In genomic region chr14:24113379-24113800, GRCh38 we compare ENCODE assay signal across 8 cellular contexts. TPM values are rescaled to one million over a fixed set of nuclear protein-coding genes. Genes with fewer than 3 reads are reported as not detected.
DNase-seq lines count a peak whose midpoint lies in the region; ATAC-seq and TF ChIP-seq lines count a peak whose summit lies in the region.

No MANE protein-coding gene starts in this region.

- DNase-seq in GM23248 (peak; percentile 61), fibroblast of villous mesenchyme (ENCODE audit: low read depth) (no peak), gastrocnemius medialis (no peak), C1 segment of cervical spinal cord (lab: John Stamatoyannopoulos, UW) (no peak), GOT3 (lab: John Stamatoyannopoulos, UW) (no peak)

- no peaks in the 10 kb centered on the region for H4K20me1 ChIP-seq in GM23248 (ENCODE audit: insufficient read depth)
- H4K20me1 ChIP-seq in SU-DHL-6 (ENCODE audit: low read depth, low read length): no peaks in the 10 kb centered on the region

- H3K27ac ChIP-seq in GM23248 (peak overlapping the region; percentile 98), SU-DHL-6 (ENCODE audit: low read depth, low read length) (peak overlapping the region; percentile 90), gastrocnemius medialis (peak overlapping the region; percentile 92 to 99 (median 98))

- H3K9me2 ChIP-seq in GM23248 (ENCODE audit: insufficient read depth) (no peaks in the 10 kb centered on the region), SU-DHL-6 (replicated peaks; ENCODE audit: insufficient read depth, low read length) (no peaks in the 10 kb centered on the region)

- in situ Hi-C loops in GM23248 (cut with MboI): no loop called here
- in situ Hi-C loops in gastrocnemius medialis (cut with MboI; ENCODE audit: low sequenced_read_pairs in 4 of 4): no loop called here

- H3K4me1 ChIP-seq in GM23248 (ENCODE audit: insufficient read depth): peaks cover 12% of the 10 kb centered on the region
- peaks cover 23 to 27% of the 10 kb centered on the region in 2 donors for H3K4me1 ChIP-seq in gastrocnemius medialis

- H3F3A ChIP-seq in GM23248 (ENCODE audit: insufficient read depth): peaks cover 5% of the 10 kb centered on the region
- H3F3A ChIP-seq in SU-DHL-6 (ENCODE audit: insufficient read depth): peaks cover 16% of the 10 kb centered on the region; the same call in 1 of the 2 replicates

- 12% methylated on average over 14 to 15 of the region's 15 CpGs for WGBS in GM23248 (ENCODE audit: low coverage in 1 of 2, low lambda C conversion rate in 2 of 2, missing lambda C conversion rate in 2 of 2), 2 experiments

- no peak for TF ChIP-seq CTCF in SU-DHL-6 (IDR thresholded peaks at IDR 0.05; ENCODE audit: insufficient read depth, low read length, poor library complexity, severe bottlenecking)
- no peak for TF ChIP-seq CTCF in fibroblast of villous mesenchyme (IDR thresholded peaks at IDR 0.05; ENCODE audit: insufficient read depth, low read depth, low read length)
- TF ChIP-seq CTCF in gastrocnemius medialis (IDR thresholded peaks at IDR 0.05 in 4 of 5, conservative IDR thresholded peaks at IDR 0.05 in 1 of 5): no peak

- no peaks in the 10 kb centered on the region for H3K27me3 ChIP-seq in GM23248 (replicated peaks; ENCODE audit: insufficient read depth)
- no peaks in the 10 kb centered on the region for H3K27me3 ChIP-seq in SU-DHL-6 (ENCODE audit: low read length)
- H3K27me3 ChIP-seq in gastrocnemius medialis: no peaks in the 10 kb centered on the region

- H3K9me3 ChIP-seq in GM23248 (ENCODE audit: low read depth): no peaks in the 10 kb centered on the region
- no peaks in the 10 kb centered on the region for H3K9me3 ChIP-seq in SU-DHL-6 (ENCODE audit: insufficient read depth, low read length)
- no peaks in the 10 kb centered on the region for H3K9me3 ChIP-seq in gastrocnemius medialis

- ATAC-seq in gastrocnemius medialis (peak in 1 of 2 donors; percentile 7), GM21576 (IDR thresholded peaks at IDR 0.05; ENCODE audit: unreplicated experiment) (no peak), GM21423 (IDR thresholded peaks at IDR 0.05; ENCODE audit: unreplicated experiment) (no peak)

- peaks cover 16% of the 10 kb centered on the region; the same call in 1 of the 2 replicates for H3K79me2 ChIP-seq in GM23248 (ENCODE audit: insufficient read depth)
- peaks cover 16% of the 10 kb centered on the region for H3K79me2 ChIP-seq in SU-DHL-6 (ENCODE audit: insufficient read depth, low read length)

- H2AFZ ChIP-seq in GM23248: peak overlapping the region; percentile 91
- peak overlapping the region; percentile 49 for H2AFZ ChIP-seq in SU-DHL-6 (ENCODE audit: low read depth, low read length, severe bottlenecking)

- peak overlapping the region; percentile 95 for H3K9ac ChIP-seq in GM23248
- H3K9ac ChIP-seq in SU-DHL-6 (ENCODE audit: low read length): peak overlapping the region; percentile 82

- H3K36me3 ChIP-seq in GM23248 (ENCODE audit: low read depth): no peaks in the 10 kb centered on the region
- no peaks in the 10 kb centered on the region for H3K36me3 ChIP-seq in SU-DHL-6 (ENCODE audit: low read length)
- H3K36me3 ChIP-seq in gastrocnemius medialis: peaks cover 0 to 13% of the 10 kb centered on the region in 2 donors

- intact Hi-C loops in gastrocnemius medialis (cut with DNase I; ENCODE audit: low total_unique reads): no loop called here

- no peak for TF ChIP-seq POLR2A in gastrocnemius medialis (IDR thresholded peaks at IDR 0.05)

- H3K4me3 ChIP-seq in GM23248 (peak overlapping the region; percentile 81), SU-DHL-6 (ENCODE audit: insufficient read depth, low read length, poor library complexity, severe bottlenecking) (peak overlapping the region; percentile 67), fibroblast of villous mesenchyme (ENCODE audit: low read depth, low read length) (peak overlapping the region; percentile 87), gastrocnemius medialis (peak overlapping the region; percentile 74 to 80 (median 78))

- H3K4me2 ChIP-seq in GM23248 (ENCODE audit: unreplicated experiment) (peak overlapping the region; percentile 97), SU-DHL-6 (ENCODE audit: low read depth, low read length, poor library complexity, severe bottlenecking) (peak overlapping the region; percentile 89)

RNA-seq across cellular contexts. Expression of gene DCAF11, which starts 1.2 kb away (rescaled TPM):
- 59.8 and 59.9 TPM in 2 replicates for total RNA-seq in GM23248 (2014; rRNA removed; shearing (Covaris generic))
- polyA plus RNA-seq in GM23248 (2016; fragmentation: Nextera tagmentation; extraction: Ambion mirVana): 29.1 and 33.6 TPM in 2 replicates
- total RNA-seq in fibroblast of villous mesenchyme: 45.1 and 47.9 TPM in 2 replicates
- total RNA-seq in gastrocnemius medialis: 100 to 1,000 TPM in 1 of 4 donors, 10 to 100 TPM in 3; 52.4 to 113 (median 88.7) TPM

RNA-seq across cellular contexts. Expression of gene NRL, which starts 1.4 kb away (rescaled TPM):
- total RNA-seq in GM23248 (2014; rRNA removed; shearing (Covaris generic)): 0.86 TPM in 1 of 2 replicates, not detected in the other
- polyA plus RNA-seq in GM23248 (2016; fragmentation: Nextera tagmentation; extraction: Ambion mirVana): 0.48 and 0.56 TPM in 2 replicates
- total RNA-seq in fibroblast of villous mesenchyme (0.86 and 1.3 TPM in 2 replicates), gastrocnemius medialis (1 to 10 TPM in 3 of 4 donors, under 1 TPM in 1; 0.82 to 4.5 (median 2.4) TPM)

RNA-seq across cellular contexts. Expression of gene FITM1, which starts 17.1 kb away (rescaled TPM):
- not detected in 2 replicates for total RNA-seq in GM23248 (2014; rRNA removed; shearing (Covaris generic))
- polyA plus RNA-seq in GM23248 (2016; fragmentation: Nextera tagmentation; extraction: Ambion mirVana): not detected in 2 replicates
- total RNA-seq in fibroblast of villous mesenchyme: not detected in 2 replicates
- 10 to 100 TPM; 45.3 to 91.3 (median 65.4) TPM for total RNA-seq in gastrocnemius medialis

RNA-seq across cellular contexts. Expression of gene PCK2, which starts 19.3 kb away (rescaled TPM):
- total RNA-seq in GM23248 (2014; rRNA removed; shearing (Covaris generic)): 70.3 and 84.3 TPM in 2 replicates
- 148 and 153 TPM in 2 replicates for polyA plus RNA-seq in GM23248 (2016; fragmentation: Nextera tagmentation; extraction: Ambion mirVana)
- total RNA-seq in fibroblast of villous mesenchyme: 13.0 and 33.2 TPM in 2 replicates
- 1 to 10 TPM; 1.9 to 9.8 (median 3.6) TPM for total RNA-seq in gastrocnemius medialis

RNA-seq across cellular contexts. Expression of gene PSME1, which starts 22.6 kb away (rescaled TPM):
- 58.9 and 67.7 TPM in 2 replicates for total RNA-seq in GM23248 (2014; rRNA removed; shearing (Covaris generic))
- 144 and 147 TPM in 2 replicates for polyA plus RNA-seq in GM23248 (2016; fragmentation: Nextera tagmentation; extraction: Ambion mirVana)
- total RNA-seq in fibroblast of villous mesenchyme (95.7 and 147 TPM in 2 replicates), gastrocnemius medialis (100 to 1,000 TPM in 2 of 4 donors, 10 to 100 TPM in 2; 63.3 to 158 (median 87.5) TPM)

Comparison
In these comparisons a context has a peak if more than half of its experiments do, and no peak if none do; other contexts are left out.
1. RNA of gene FITM1, which starts 17.1 kb away (total RNA-seq): 45.3 to 91.3 TPM in gastrocnemius medialis; not detected in GM23248 and not detected in fibroblast of villous mesenchyme; every median in the first group is over 10 times any median in the second.
2. Peak in every context shown above with its lines, with median percentiles within 50 percentile points of each other: H3K27ac ChIP-seq and H3K4me3 ChIP-seq.